8 cellular contexts compared by ENCODE assay signal in genomic region chr22:40178417-40179409, GRCh38. TPM values are rescaled to one million over a fixed set of nuclear protein-coding genes. Genes with fewer than 3 reads are reported as not detected.
A peak's percentile ranks its signal among the peaks of the same experiment; 100 is the strongest.
DNase-seq lines count a peak whose midpoint lies in the region; ATAC-seq and TF ChIP-seq lines count a peak whose summit lies in the region.

No MANE protein-coding gene starts in this region.

- H3K9me3 ChIP-seq in DND-41 (ENCODE audit: insufficient read depth, low read length, severe bottlenecking), result no peaks in the 10 kb centered on the region
- H3K9me3 ChIP-seq in T-helper 17 cell (ENCODE audit: control insufficient read depth, low read length, poor library complexity, severe bottlenecking), result no peaks in the 10 kb centered on the region
- no peaks in the 10 kb centered on the region for H3K9me3 ChIP-seq in stomach

- H3K27me3 ChIP-seq in DND-41 (ENCODE audit: insufficient read depth, low read length, poor library complexity) (no peaks in the 10 kb centered on the region), stomach (no peaks in the 10 kb centered on the region)

- peaks cover 52% of the 10 kb centered on the region for H3K4me1 Mint-ChIP-seq in T-helper 17 cell

- H4K20me1 ChIP-seq in DND-41 (ENCODE audit: insufficient read depth, low read length), result peaks cover 25% of the 10 kb centered on the region

- peaks cover 4% of the 10 kb centered on the region for H3K36me3 Mint-ChIP-seq in T-helper 17 cell (ENCODE audit: low read depth)

- no peak for TF ChIP-seq EP300 in stomach (IDR thresholded peaks at IDR 0.05)

- H3K4me3 ChIP-seq in DND-41 (ENCODE audit: low read depth in 1 of 2, low read length in 2 of 2) (peak overlapping the region; percentile 48 to 56), lower leg skin (ENCODE audit: low read depth, poor library complexity, severe bottlenecking) (peak overlapping the region; percentile 33), stomach (peak overlapping the region; percentile 54 to 63 (median 57))

- 1% methylated on average over 17 of the region's 17 CpGs for WGBS in lower leg skin, 2 donors
- WGBS in stomach, 5 donors, result 1 to 3% (median 1%) methylated on average over 17 of the region's 17 CpGs

- DNase-seq in DND-41, result peak; percentile 69
- DNase-seq in LHCN-M2 (ENCODE audit: low read depth), result peak; percentile 60
- DNase-seq in T-helper 17 cell, result peak in 2 of 3 donors; percentile 14 to 15
- DNase-seq in dermis blood vessel endothelial cell, result peak; percentile 61
- no peak for DNase-seq in lower leg skin (ENCODE audit: low spot score in 2 of 2)
- no peak for DNase-seq in stomach
- DNase-seq in NK-92 treated with Interleukin-12 subunit alpha and Interleukin-12 subunit beta, amount 100 ng/mL, for 24 hours (lab: John Stamatoyannopoulos, UW), result no peak

- H3K79me2 ChIP-seq in DND-41 (ENCODE audit: insufficient read depth, low read length), result peaks cover 85% of the 10 kb centered on the region

- TF ChIP-seq CTCF in DND-41 (IDR thresholded peaks at IDR 0.05; ENCODE audit: borderline replicate concordance, extremely low read depth, low read length, poor library complexity, severe bottlenecking), result no peak
- no peak for TF ChIP-seq CTCF in lower leg skin (IDR thresholded peaks at IDR 0.05)
- TF ChIP-seq CTCF in stomach (IDR thresholded peaks at IDR 0.05), result no peak

- H3K27ac Mint-ChIP-seq in T-helper 17 cell, result peak overlapping the region; percentile 94

- no peaks in the 10 kb centered on the region for H3K27me3 Mint-ChIP-seq in T-helper 17 cell

- H3K4me3 Mint-ChIP-seq in T-helper 17 cell, result peak overlapping the region; percentile 94

- intact Hi-C loops in lower leg skin (cut with DNase I; ENCODE audit: low total_unique reads) (no loop called here), stomach (cut with DNase I; ENCODE audit: low total_unique reads) (no loop called here)

- peaks cover 53% of the 10 kb centered on the region for H3K4me1 ChIP-seq in DND-41 (ENCODE audit: insufficient read depth, low read length)
- H3K4me1 ChIP-seq in stomach, result peaks cover 55 to 77% (median 70%) of the 10 kb centered on the region in 4 donors

- peak overlapping the region; percentile 53 for H2AFZ ChIP-seq in DND-41 (ENCODE audit: low read depth, low read length)

- H3K4me2 ChIP-seq in DND-41 (ENCODE audit: insufficient read depth, low read length), result peak overlapping the region; percentile 82

- TF ChIP-seq POLR2A in lower leg skin (IDR thresholded peaks at IDR 0.05) (no peak), stomach (IDR thresholded peaks at IDR 0.05) (no peak)

- H3K36me3 ChIP-seq in DND-41 (ENCODE audit: insufficient read depth, low read length) (no peaks in the 10 kb centered on the region), stomach (no peaks in the 10 kb centered on the region)

- H3K27ac ChIP-seq in DND-41 (ENCODE audit: low read length) (peak overlapping the region; percentile 81), stomach (peak overlapping the region; percentile 66 to 84 (median 76))

- peak overlapping the region; percentile 68 for H3K9ac ChIP-seq in DND-41 (ENCODE audit: low read depth, low read length)

- ATAC-seq in DND-41 (ENCODE audit: insufficient read depth, low read depth) (peak; percentile 55), T-helper 17 cell (peak; percentile 37), HG03108 (IDR thresholded peaks at IDR 0.05; ENCODE audit: unreplicated experiment) (no peak)

RNA-seq across cellular contexts. Expression of gene TNRC6B, which starts 1.0 kb away (rescaled TPM):
- total RNA-seq in LHCN-M2 (2014; rRNA removed), result 18.0 and 28.5 TPM in 2 replicates
- 6.0 TPM for polyA plus RNA-seq in LHCN-M2 (2012)
- total RNA-seq in T-helper 17 cell, result 100 to 1,000 TPM; 128 to 140 TPM
- 23.1 and 24.5 TPM in 2 replicates for total RNA-seq in dermis blood vessel endothelial cell
- total RNA-seq in lower leg skin, result 100 to 1,000 TPM in 1 of 4 donors, 10 to 100 TPM in 3; 41.8 to 109 (median 48.2) TPM
- 100 to 1,000 TPM in 1 of 5 donors, 10 to 100 TPM in 4; 13.6 to 316 (median 47.9) TPM for total RNA-seq in stomach
- 1 to 10 TPM in 1 of 3 donors, under 1 TPM in 2; 0.88 to 5.8 (median 0.92) TPM for polyA plus RNA-seq in stomach

Comparison
In these comparisons a context has a peak if more than half of its experiments do, and no peak if none do; other contexts are left out.
1. DNase-seq: peak in DND-41 (single experiment), LHCN-M2 (single experiment), T-helper 17 cell (2 of 3) and dermis blood vessel endothelial cell (single experiment); none in lower leg skin (0 of 2), stomach (single experiment) and NK-92 treated with Interleukin-12 subunit alpha and Interleukin-12 subunit beta, amount 100 ng/mL, for 24 hours (single experiment).
2. Peak in every context shown above with its lines, with median percentiles within 50 percentile points of each other: H3K4me3 ChIP-seq.